17 cellular contexts compared by ENCODE assay signal in the genomic region with DNA sequence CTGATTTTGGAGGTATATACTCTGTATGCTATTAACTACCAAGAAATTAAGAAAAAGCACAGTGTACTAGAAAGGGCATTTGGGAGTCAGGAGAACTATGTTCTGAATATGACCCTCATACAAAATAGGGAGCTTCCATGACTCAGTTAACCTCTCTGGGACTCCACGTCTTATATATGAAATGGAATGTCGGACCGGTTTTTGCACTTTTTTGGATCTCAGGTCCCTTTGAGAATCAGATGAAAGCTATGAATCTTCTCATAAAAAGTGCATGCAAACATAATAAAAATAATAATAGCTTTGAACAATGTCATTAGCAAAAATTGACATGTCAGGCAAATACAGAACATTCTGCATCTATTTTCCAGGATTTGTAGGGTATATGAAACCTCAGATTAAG.
DNase-seq lines count a peak whose midpoint lies in the region; ATAC-seq and TF ChIP-seq lines count a peak whose summit lies in the region.
"Had no signal": no experiment of that assay in that cellular context is flagged by ENCODE, and none has a peak within 500 bp of the region (broad histone marks: within the 10 kb centered on the region; RNA-seq: fewer than 3 reads in every experiment).

No MANE protein-coding gene starts in this region.

- no peak overlapping the region for H4K8ac ChIP-seq in neuronal stem cell (ENCODE audit: low read depth, low read length)

- H3K36me3 ChIP-seq in SU-DHL-6 (ENCODE audit: low read length) (peaks cover 7% of the 10 kb centered on the region; the same call in 1 of the 2 replicates), neuronal stem cell (replicated peaks in 1 of 2; ENCODE audit: control insufficient read depth in 2 of 2, insufficient read depth in 2 of 2, low read length in 2 of 2) (no peaks in the 10 kb centered on the region)

- no peak overlapping the region for H3K4me2 ChIP-seq in SU-DHL-6 (ENCODE audit: low read depth, low read length, poor library complexity, severe bottlenecking)
- no peak overlapping the region for H3K4me2 ChIP-seq in neuronal stem cell (ENCODE audit: insufficient read depth, low read length, poor library complexity, severe bottlenecking)

- H3K27me3 ChIP-seq in SU-DHL-6 (ENCODE audit: low read length) = no peaks in the 10 kb centered on the region
- H3K27me3 ChIP-seq in neuronal stem cell (ENCODE audit: control insufficient read depth in 3 of 3, insufficient read depth in 3 of 3, low read depth in 1 of 3, low read length in 3 of 3) = no peaks in the 10 kb centered on the region

- POLR2A ChIA-PET in activated CD4-positive, alpha-beta T cell treated with anti-CD3 and anti-CD28 coated beads, Interleukin-2, amount 10 ng/mL, durations not matched to agents 7 days and 5 days (lab: Charles Lee) = no interaction called here

- WGBS in neuronal stem cell (ENCODE audit: extremely low coverage in 2 of 2, insufficient read length in 2 of 2, insufficient replicate concordance in 1 of 2), 2 donors = no CpG with 5 or more reads among the region's 3 CpGs

- H4K20me1 ChIP-seq in SU-DHL-6 (ENCODE audit: low read depth, low read length) = no peaks in the 10 kb centered on the region

- no peak for TF ChIP-seq CTCF in SU-DHL-6 (IDR thresholded peaks at IDR 0.05; ENCODE audit: insufficient read depth, low read length, poor library complexity, severe bottlenecking)

- peak overlapping the region; percentile 26 for H3K27ac Mint-ChIP-seq in activated CD4-positive, alpha-beta T cell treated with anti-CD3 and anti-CD28 coated beads, Interleukin-2, amount 10 ng/mL, durations not matched to agents 7 days and 5 days
- H3K27ac Mint-ChIP-seq in activated T-cell treated with anti-CD3 and anti-CD28 coated beads, Interleukin-2, amount 50 U/mL, for 72 hours = no peak overlapping the region
- H3K27ac Mint-ChIP-seq: CD8-positive, alpha-beta T cell; HFFc6 had no signal

- no peak overlapping the region for H3K4ac ChIP-seq in neuronal stem cell (ENCODE audit: low read length)

- H3K18ac ChIP-seq in neuronal stem cell (ENCODE audit: low read length) = no peak overlapping the region

- H3K9me2 ChIP-seq in SU-DHL-6 (replicated peaks; ENCODE audit: insufficient read depth, low read length) = no peaks in the 10 kb centered on the region

- no peak overlapping the region for H2BK15ac ChIP-seq in neuronal stem cell (ENCODE audit: low read length)

- no peak for ATAC-seq in GM21381 (IDR thresholded peaks at IDR 0.05; ENCODE audit: unreplicated experiment)
- ATAC-seq in left colon = no peak
- ATAC-seq in activated T-cell treated with anti-CD3 and anti-CD28 coated beads, Interleukin-2, amount 50 U/mL, for 72 hours (replicated peaks in 1 of 2) = no peak
- ATAC-seq: CD8-positive, alpha-beta T cell had no signal

- peaks cover 69% of the 10 kb centered on the region for H3K79me2 ChIP-seq in SU-DHL-6 (ENCODE audit: insufficient read depth, low read length)

- no peak overlapping the region for H4K91ac ChIP-seq in neuronal stem cell (ENCODE audit: low read depth, low read length, poor library complexity)

- peaks cover 69% of the 10 kb centered on the region for H3K36me3 Mint-ChIP-seq in activated CD4-positive, alpha-beta T cell treated with anti-CD3 and anti-CD28 coated beads, Interleukin-2, amount 10 ng/mL, durations not matched to agents 7 days and 5 days (ENCODE audit: low read depth)
- peaks cover 12 to 37% of the 10 kb centered on the region in 2 donors for H3K36me3 Mint-ChIP-seq in activated T-cell treated with anti-CD3 and anti-CD28 coated beads, Interleukin-2, amount 50 U/mL, for 72 hours (ENCODE audit: insufficient read depth in 2 of 2)

- H2AFZ ChIP-seq in SU-DHL-6 (ENCODE audit: low read depth, low read length, severe bottlenecking) (no peak overlapping the region), neuronal stem cell (ENCODE audit: low read length) (no peak overlapping the region)

- H3F3A ChIP-seq in SU-DHL-6 (ENCODE audit: insufficient read depth) = peaks cover 41% of the 10 kb centered on the region

- H3K9me3 ChIP-seq in SU-DHL-6 (ENCODE audit: insufficient read depth, low read length) (no peaks in the 10 kb centered on the region), neuronal stem cell (replicated peaks in 1 of 2; ENCODE audit: control insufficient read depth in 2 of 2, insufficient read depth in 1 of 2, low read depth in 1 of 2, low read length in 2 of 2) (no peaks in the 10 kb centered on the region)

- H2BK120ac ChIP-seq in neuronal stem cell (ENCODE audit: low read depth, low read length) = no peak overlapping the region

- H3K27ac ChIP-seq in SU-DHL-6 (ENCODE audit: low read depth, low read length) (peak overlapping the region; percentile 37; the same call in 1 of the 2 replicates), neuronal stem cell (replicated peaks; ENCODE audit: low read length) (no peak overlapping the region)
- H3K27ac ChIP-seq: HL-60 had no signal

- H2BK12ac ChIP-seq in neuronal stem cell (ENCODE audit: low read length) = no peak overlapping the region

- no peak overlapping the region for H3K14ac ChIP-seq in neuronal stem cell (ENCODE audit: low read length)

- no peak overlapping the region for H2AK5ac ChIP-seq in neuronal stem cell (ENCODE audit: low read depth, low read length)

- no peak overlapping the region for H3K23ac ChIP-seq in neuronal stem cell (ENCODE audit: low read depth, low read length, poor library complexity)

- H3K4me1 Mint-ChIP-seq in activated CD4-positive, alpha-beta T cell treated with anti-CD3 and anti-CD28 coated beads, Interleukin-2, amount 10 ng/mL, durations not matched to agents 7 days and 5 days = peaks cover 55% of the 10 kb centered on the region
- peaks cover 62% of the 10 kb centered on the region for H3K4me1 Mint-ChIP-seq in activated T-cell treated with anti-CD3 and anti-CD28 coated beads, Interleukin-2, amount 50 U/mL, for 72 hours (ENCODE audit: low read depth)

- H3K4me1 ChIP-seq in neuronal stem cell (ENCODE audit: control insufficient read depth in 2 of 2, insufficient read depth in 1 of 2, low read depth in 1 of 2, low read length in 2 of 2) = peaks cover under 1 to 3% of the 10 kb centered on the region in 2 donors

- DNase-seq in activated CD4-positive, alpha-beta T cell treated with anti-CD3 and anti-CD28 coated beads, Interleukin-2, amount 10 ng/mL, durations not matched to agents 7 days and 5 days = no peak
- no peak for DNase-seq in activated CD4-positive, alpha-beta T cell treated with anti-CD3 and anti-CD28 coated beads, Interleukin-2, amount 50 U/mL, for 1 hour
- no peak for DNase-seq in neuronal stem cell (ENCODE audit: low spot score)
- DNase-seq in left colon = no peak
- no peak for DNase-seq in stimulated activated CD4-positive, alpha-beta T cell treated with anti-CD3 and anti-CD28 coated beads, Interleukin-2, amount 100 ng/mL, for 48 hours
- no peak for DNase-seq in activated T-cell treated with anti-CD3 and anti-CD28 coated beads, Interleukin-2, amount 50 U/mL, for 72 hours
- DNase-seq: 8988T; ACHN; C1 segment of cervical spinal cord; CD8-positive, alpha-beta T cell; DMS53; GF-D8; HCEC 1CT; HFFc6 had no signal

- no peak overlapping the region for H3K4me3 Mint-ChIP-seq in activated CD4-positive, alpha-beta T cell treated with anti-CD3 and anti-CD28 coated beads, Interleukin-2, amount 10 ng/mL, durations not matched to agents 7 days and 5 days
- no peak overlapping the region for H3K4me3 Mint-ChIP-seq in activated T-cell treated with anti-CD3 and anti-CD28 coated beads, Interleukin-2, amount 50 U/mL, for 72 hours
- H3K4me3 Mint-ChIP-seq: CD8-positive, alpha-beta T cell; HFFc6 had no signal

- no peaks in the 10 kb centered on the region for H3K27me3 Mint-ChIP-seq in activated CD4-positive, alpha-beta T cell treated with anti-CD3 and anti-CD28 coated beads, Interleukin-2, amount 10 ng/mL, durations not matched to agents 7 days and 5 days
- H3K27me3 Mint-ChIP-seq in activated T-cell treated with anti-CD3 and anti-CD28 coated beads, Interleukin-2, amount 50 U/mL, for 72 hours (ENCODE audit: low read depth) = no peaks in the 10 kb centered on the region

- intact Hi-C loops in left colon (cut with DNase I, micrococcal nuclease) = no loop called here

- H3K79me1 ChIP-seq in neuronal stem cell (ENCODE audit: low read depth, low read length) = no peaks in the 10 kb centered on the region

- H3K9ac ChIP-seq in SU-DHL-6 (ENCODE audit: low read length) = no peak overlapping the region
- peak overlapping the region; percentile 2 for H3K9ac ChIP-seq in neuronal stem cell (ENCODE audit: low read depth, low read length, poor library complexity)

- CTCF ChIA-PET in activated CD4-positive, alpha-beta T cell treated with anti-CD3 and anti-CD28 coated beads, Interleukin-2, amount 10 ng/mL, durations not matched to agents 7 days and 5 days (lab: Charles Lee) = interaction anchor here (1.0 to 1.9 kb wide), 3 partner anchors 10 to 136 kb away, joined by 3 to 4 read pairs (median 3); no protein-coding TSS in a partner anchor

- H3K4me3 ChIP-seq in SU-DHL-6 (ENCODE audit: insufficient read depth, low read length, poor library complexity, severe bottlenecking) (no peak overlapping the region), neuronal stem cell (ENCODE audit: low read length in 2 of 2) (no peak overlapping the region)

- no peak overlapping the region for H2BK5ac ChIP-seq in neuronal stem cell (ENCODE audit: low read length)

- peaks cover 5% of the 10 kb centered on the region for H3K9me3 Mint-ChIP-seq in activated CD4-positive, alpha-beta T cell treated with anti-CD3 and anti-CD28 coated beads, Interleukin-2, amount 10 ng/mL, durations not matched to agents 7 days and 5 days
- peaks cover 0 to 2% of the 10 kb centered on the region in 2 donors for H3K9me3 Mint-ChIP-seq in activated T-cell treated with anti-CD3 and anti-CD28 coated beads, Interleukin-2, amount 50 U/mL, for 72 hours
- H3K9me3 Mint-ChIP-seq: CD8-positive, alpha-beta T cell; HFFc6 had no signal
